Comparison of ENCODE assay signal across 21 cellular contexts in the genomic region with DNA sequence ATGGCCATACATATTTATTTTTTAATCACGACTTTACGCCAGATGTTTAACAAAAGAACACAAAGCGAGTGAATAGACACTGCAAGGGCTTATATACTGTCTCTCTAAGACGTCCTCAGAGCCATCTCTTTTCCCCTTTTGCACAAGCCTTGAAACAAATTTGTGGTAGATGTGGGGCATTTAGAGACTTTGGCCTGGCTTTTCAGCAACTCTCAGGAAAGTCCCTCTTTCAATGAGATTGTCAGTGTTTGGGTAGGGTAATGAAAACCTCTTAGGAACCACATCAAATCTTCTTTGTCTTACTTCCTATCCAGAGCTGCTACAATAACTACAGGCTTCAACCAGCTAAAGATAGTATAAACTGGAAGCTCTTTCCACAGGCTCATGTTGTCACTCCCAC.
DNase-seq lines count a peak whose midpoint lies in the region; ATAC-seq, FAIRE-seq and TF ChIP-seq lines count a peak whose summit lies in the region.
"Had no signal": no experiment of that assay in that cellular context is flagged by ENCODE, and none has a peak within 500 bp of the region (broad histone marks: within the 10 kb centered on the region; RNA-seq: fewer than 3 reads in every experiment).

No MANE protein-coding gene starts in this region.

- BruUV-seq in GM12878 (replicated peaks; lab: Mats Ljungman, UMichigan): no TSS peak

- no peaks in the 10 kb centered on the region for H3K9me3 Mint-ChIP-seq in activated naive CD8-positive, alpha-beta T cell treated with anti-CD3 and anti-CD28 coated beads, Interleukin-2, amount 50 U/mL, for 24 hours
- H3K9me3 Mint-ChIP-seq: dendritic cell treated with granulocyte-macrophage colony-stimulating factor and Interleukin-4, amounts not matched to agents 40 ng/mL and 50 ng/mL, for 4 days; stimulated activated memory B cell treated with anti-CD40 and anti-IgM and Interleukin-4, amounts not matched to agents 10 μg/mL and 1 μg/mL and 100 μg/mL, for 72 hours had no signal

- H2AFZ ChIP-seq in GM12878 (ENCODE audit: control insufficient read depth, low read depth, low read length): no peak overlapping the region

- no peak overlapping the region for H3K4me2 ChIP-seq in GM12878 (ENCODE audit: control insufficient read depth, insufficient read depth)
- H3K4me2 ChIP-seq: BLaER1 treated with 17β-estradiol and CSF1 and Interleukin-3, amounts not matched to agents 10 nM and 100 nM; SK-N-SH had no signal

- ATAC-seq in GM18907 (IDR thresholded peaks at IDR 0.05; ENCODE audit: unreplicated experiment) (peak; percentile 85), GM21786 (IDR thresholded peaks at IDR 0.05; ENCODE audit: unreplicated experiment) (peak; percentile 91), HG03095 (IDR thresholded peaks at IDR 0.05; ENCODE audit: unreplicated experiment) (peak; percentile 85), GM12878 (peak; percentile 95), esophagus mucosa (no peak)
- no peak for ATAC-seq in activated naive CD8-positive, alpha-beta T cell treated with anti-CD3 and anti-CD28 coated beads, Interleukin-2, amount 50 U/mL, for 24 hours
- ATAC-seq: body of pancreas; heart left ventricle; stimulated activated memory B cell treated with anti-CD40 and anti-IgM and Interleukin-4, amounts not matched to agents 10 μg/mL and 1 μg/mL and 100 μg/mL, for 72 hours; upper lobe of right lung had no signal

- peak in 1 of 2 experiments; percentile 43; a peak in 1 of 4 replicates for TF ChIP-seq EP300 in GM12878 (IDR thresholded peaks at IDR 0.05; ENCODE audit: borderline replicate concordance in 1 of 2, control insufficient read depth in 1 of 2, low read depth in 2 of 2, low read length in 2 of 2)

- H4K20me1 ChIP-seq in GM12878 (ENCODE audit: control insufficient read depth, insufficient read depth): no peaks in the 10 kb centered on the region
- H4K20me1 ChIP-seq: BLaER1 treated with 17β-estradiol and CSF1 and Interleukin-3, amounts not matched to agents 10 nM and 100 nM had no signal

- H3K4me3 Mint-ChIP-seq in activated naive CD8-positive, alpha-beta T cell treated with anti-CD3 and anti-CD28 coated beads, Interleukin-2, amount 50 U/mL, for 24 hours: no peak overlapping the region
- H3K4me3 Mint-ChIP-seq: dendritic cell treated with granulocyte-macrophage colony-stimulating factor and Interleukin-4, amounts not matched to agents 40 ng/mL and 50 ng/mL, for 4 days; stimulated activated memory B cell treated with anti-CD40 and anti-IgM and Interleukin-4, amounts not matched to agents 10 μg/mL and 1 μg/mL and 100 μg/mL, for 72 hours had no signal

- no peak overlapping the region for H3K9ac ChIP-seq in GM12878 (ENCODE audit: control insufficient read depth, insufficient read depth, low read length)
- H3K9ac ChIP-seq: BLaER1 treated with 17β-estradiol and CSF1 and Interleukin-3, amounts not matched to agents 10 nM and 100 nM; SK-N-SH had no signal

- POLR2A ChIA-PET in GM12878 (lab: Charles Lee): interaction anchor here (1.0 kb wide), 1 partner anchor 9 kb away, joined by 4 read pairs; no protein-coding TSS in a partner anchor

- H3K27ac ChIP-seq in GM12878 (ENCODE audit: control insufficient read depth, insufficient read depth): no peak overlapping the region
- H3K27ac ChIP-seq: BLaER1 treated with 17β-estradiol and CSF1 and Interleukin-3, amounts not matched to agents 10 nM and 100 nM; body of pancreas; heart left ventricle; upper lobe of right lung had no signal

- FAIRE-seq in GM12878 (lab: Jason Lieb, UNC): no peak

- DNase-seq in GM12878 (ENCODE audit: low read depth, low spot score) (peak; percentile 54), NCI-H510A (lab: John Stamatoyannopoulos, UW) (no peak)
- no peak for DNase-seq in stimulated activated CD8-positive, alpha-beta memory T cell treated with anti-CD3 and anti-CD28 coated beads, Interleukin-4, amount 100 ng/mL, for 48 hours
- no peak for DNase-seq in activated naive CD8-positive, alpha-beta T cell treated with anti-CD3 and anti-CD28 coated beads, Interleukin-2, amount 50 U/mL, for 24 hours
- DNase-seq: activated CD8-positive, alpha-beta memory T cell treated with anti-CD3 and anti-CD28 coated beads for 24 hours; activated gamma-delta T cell treated with Interleukin-2 at 50 U/mL for 16 hours; body of pancreas; DMS79; erythroblast; heart left ventricle; Kasumi-1; NCI-H1694 treated with DMSO at 0.1 percent for 48 hours; SK-N-SH; upper lobe of right lung had no signal

- H3K27me3 Mint-ChIP-seq in activated naive CD8-positive, alpha-beta T cell treated with anti-CD3 and anti-CD28 coated beads, Interleukin-2, amount 50 U/mL, for 24 hours: no peaks in the 10 kb centered on the region
- H3K27me3 Mint-ChIP-seq: dendritic cell treated with granulocyte-macrophage colony-stimulating factor and Interleukin-4, amounts not matched to agents 40 ng/mL and 50 ng/mL, for 4 days; stimulated activated memory B cell treated with anti-CD40 and anti-IgM and Interleukin-4, amounts not matched to agents 10 μg/mL and 1 μg/mL and 100 μg/mL, for 72 hours had no signal

- no peak for TF ChIP-seq POLR2A in GM12878 (IDR thresholded peaks at IDR 0.05; ENCODE audit: low read depth, low read length)

- no peaks in the 10 kb centered on the region for H3K27me3 ChIP-seq in GM12878 (replicated peaks in 1 of 2; ENCODE audit: control insufficient read depth in 2 of 2, insufficient read depth in 2 of 2, low read length in 1 of 2)
- H3K27me3 ChIP-seq: BLaER1 treated with 17β-estradiol and CSF1 and Interleukin-3, amounts not matched to agents 10 nM and 100 nM; body of pancreas; heart left ventricle; upper lobe of right lung had no signal

- RAD21 ChIA-PET in GM12878 (lab: Charles Lee; ENCODE audit: unreplicated experiment): interaction anchor here (0.8 to 1.4 kb wide), 4 partner anchors 10 to 330 kb away, joined by 3 to 8 read pairs (median 4); no protein-coding TSS in a partner anchor

- no peaks in the 10 kb centered on the region for H3K9me3 ChIP-seq in GM12878 (replicated peaks; ENCODE audit: control insufficient read depth, insufficient read depth, low read length)
- H3K9me3 ChIP-seq: body of pancreas, heart left ventricle, SK-N-SH, upper lobe of right lung had no signal

- CTCF ChIA-PET in GM12878 (lab: Yijun Ruan, JAX): interaction anchor here (0.9 to 1.0 kb wide), 3 partner anchors 14 to 496 kb away, joined by 3 read pairs; no protein-coding TSS in a partner anchor

- in situ Hi-C loops in GM12878 (cut with MboI): no loop called here

- H3K79me2 ChIP-seq in GM12878 (ENCODE audit: control insufficient read depth, insufficient read depth, low read length): no peaks in the 10 kb centered on the region

- H3K36me3 ChIP-seq in GM12878 (ENCODE audit: control insufficient read depth in 2 of 2, insufficient read depth in 2 of 2, low read length in 1 of 2): no peaks in the 10 kb centered on the region
- H3K36me3 ChIP-seq: BLaER1 treated with 17β-estradiol and CSF1 and Interleukin-3, amounts not matched to agents 10 nM and 100 nM; heart left ventricle; upper lobe of right lung had no signal

- WGBS in GM12878 (ENCODE audit: insufficient coverage, insufficient replicate concordance, low lambda C conversion rate, missing lambda C conversion rate): 7% methylated on average over 4 of the region's 4 CpGs

- no peak for TF ChIP-seq CTCF in GM12878 (IDR thresholded peaks at IDR 0.05 in 2 of 3, conservative IDR thresholded peaks at IDR 0.05 in 1 of 3; ENCODE audit: control insufficient read depth in 2 of 3, extremely low read depth in 1 of 3, insufficient read depth in 1 of 3, low read depth in 3 of 3, low read length in 3 of 3)

- no peak overlapping the region for H3K4me3 ChIP-seq in GM12878
- H3K4me3 ChIP-seq: BLaER1 treated with 17β-estradiol and CSF1 and Interleukin-3, amounts not matched to agents 10 nM and 100 nM; body of pancreas; heart left ventricle; upper lobe of right lung had no signal

- intact Hi-C loops in GM12878 (cut with micrococcal nuclease; ENCODE audit: unreplicated experiment): no loop called here

- no peak overlapping the region for H3K27ac Mint-ChIP-seq in activated naive CD8-positive, alpha-beta T cell treated with anti-CD3 and anti-CD28 coated beads, Interleukin-2, amount 50 U/mL, for 24 hours
- H3K27ac Mint-ChIP-seq: dendritic cell treated with granulocyte-macrophage colony-stimulating factor and Interleukin-4, amounts not matched to agents 40 ng/mL and 50 ng/mL, for 4 days; stimulated activated memory B cell treated with anti-CD40 and anti-IgM and Interleukin-4, amounts not matched to agents 10 μg/mL and 1 μg/mL and 100 μg/mL, for 72 hours had no signal

- no peaks in the 10 kb centered on the region for H3K4me1 Mint-ChIP-seq in activated naive CD8-positive, alpha-beta T cell treated with anti-CD3 and anti-CD28 coated beads, Interleukin-2, amount 50 U/mL, for 24 hours
- H3K4me1 Mint-ChIP-seq: stimulated activated memory B cell treated with anti-CD40 and anti-IgM and Interleukin-4, amounts not matched to agents 10 μg/mL and 1 μg/mL and 100 μg/mL, for 72 hours had no signal

- H3K4me1 ChIP-seq in GM12878 (ENCODE audit: control insufficient read depth, insufficient read depth, low read length): no peaks in the 10 kb centered on the region
- H3K4me1 ChIP-seq: BLaER1 treated with 17β-estradiol and CSF1 and Interleukin-3, amounts not matched to agents 10 nM and 100 nM; body of pancreas; heart left ventricle; upper lobe of right lung had no signal

- TF ChIP-seq RAD21 in GM12878 (IDR thresholded peaks at IDR 0.05; ENCODE audit: insufficient read depth, low read depth, low read length): no peak

- SMC1A ChIA-PET in GM12878 (lab: Charles Lee; ENCODE audit: uncharacterized antibody, unreplicated experiment): interaction anchor here (0.8 to 1.3 kb wide), 2 partner anchors 37 to 330 kb away, joined by 3 to 5 read pairs; no protein-coding TSS in a partner anchor

- H3K36me3 Mint-ChIP-seq in activated naive CD8-positive, alpha-beta T cell treated with anti-CD3 and anti-CD28 coated beads, Interleukin-2, amount 50 U/mL, for 24 hours (ENCODE audit: low read depth): no peaks in the 10 kb centered on the region
- H3K36me3 Mint-ChIP-seq: stimulated activated memory B cell treated with anti-CD40 and anti-IgM and Interleukin-4, amounts not matched to agents 10 μg/mL and 1 μg/mL and 100 μg/mL, for 72 hours had no signal

Comparison
In these comparisons a context has a peak if more than half of its experiments do, and no peak if none do; other contexts are left out.
1. ATAC-seq: peak in GM18907 (single experiment), GM21786 (single experiment), HG03095 (single experiment) and GM12878 (single experiment); none in activated naive CD8-positive, alpha-beta T cell treated with anti-CD3 and anti-CD28 coated beads, Interleukin-2, amount 50 U/mL, for 24 hours (single experiment) and esophagus mucosa (single experiment).